Comparison of ENCODE assay signal across 17 cellular contexts in genomic region chr7:23018747-23019146, GRCh38. TPM values are rescaled to one million over a fixed set of nuclear protein-coding genes. Genes with fewer than 3 reads are reported as not detected.
A peak's percentile ranks its signal among the peaks of the same experiment; 100 is the strongest.
DNase-seq lines count a peak whose midpoint lies in the region; ATAC-seq and TF ChIP-seq lines count a peak whose summit lies in the region.
"Had no signal": no experiment of that assay in that cellular context is flagged by ENCODE, and none has a peak within 500 bp of the region (broad histone marks: within the 10 kb centered on the region; RNA-seq: fewer than 3 reads in every experiment).

No MANE protein-coding gene starts in this region.

- peaks cover 8% of the 10 kb centered on the region for H3K4me1 ChIP-seq in testis

- no peaks in the 10 kb centered on the region for H3K9me3 ChIP-seq in testis

- no peak for TF ChIP-seq POLR2A in testis (IDR thresholded peaks at IDR 0.05)

- no peaks in the 10 kb centered on the region for H3K27me3 ChIP-seq in testis

- no peak for ATAC-seq in activated B cell treated with CpG ODN at 0.5 μM for 24 hours (ENCODE audit: low read depth)
- ATAC-seq in activated T-cell treated with anti-CD3 and anti-CD28 coated beads, Interleukin-2, amount 50 U/mL, for 4 hours = no peak
- ATAC-seq: HCT116, PC-3 had no signal

- H3K36me3 ChIP-seq in testis (ENCODE audit: low read depth, missing control alignments) = no peaks in the 10 kb centered on the region

- no peak overlapping the region for H3K4me3 Mint-ChIP-seq in activated CD4-positive, alpha-beta memory T cell treated with anti-CD3 and anti-CD28 coated beads, Interleukin-2, amount 10 ng/mL, durations not matched to agents 7 days and 5 days
- no peak overlapping the region for H3K4me3 Mint-ChIP-seq in activated CD4-positive, alpha-beta memory T cell treated with anti-CD3 and anti-CD28 coated beads for 36 hours
- no peak overlapping the region for H3K4me3 Mint-ChIP-seq in activated B cell treated with CpG ODN at 0.5 μM for 24 hours
- no peak overlapping the region for H3K4me3 Mint-ChIP-seq in activated T-cell treated with anti-CD3 and anti-CD28 coated beads, Interleukin-2, amount 50 U/mL, for 4 hours
- H3K4me3 Mint-ChIP-seq: immature natural killer cell, mesothelial cell of epicardium had no signal

- no peak for DNase-seq in activated CD4-positive, alpha-beta memory T cell treated with anti-CD3 and anti-CD28 coated beads, Interleukin-2, amount 10 ng/mL, durations not matched to agents 7 days and 5 days
- no peak for DNase-seq in activated CD4-positive, alpha-beta memory T cell treated with anti-CD3 and anti-CD28 coated beads for 36 hours
- DNase-seq in activated B cell treated with CpG ODN at 0.5 μM for 24 hours = no peak
- peak; percentile 11 to 51 for DNase-seq in hippocampal formation (lab: John Stamatoyannopoulos, UW)
- peak; percentile 82 for DNase-seq in superior temporal gyrus (ENCODE audit: extremely low spot score)
- DNase-seq in T1000 (lab: John Stamatoyannopoulos, UW) = no peak
- DNase-seq in testis = no peak
- DNase-seq in activated T-cell treated with anti-CD3 and anti-CD28 coated beads, Interleukin-2, amount 50 U/mL, for 4 hours = no peak
- DNase-seq: activated CD4-positive, CD25-positive, alpha-beta regulatory T cell treated with anti-CD3 and anti-CD28 coated beads, Interleukin-2, amount 50 U/mL, for 72 hours; activated T-cell treated with anti-CD3 and anti-CD28 coated beads for 4 hours; immature natural killer cell; NCI-H226; occipital lobe; PC-3 had no signal

- no peak overlapping the region for H3K27ac ChIP-seq in testis

- POLR2A ChIA-PET in activated CD4-positive, alpha-beta memory T cell treated with anti-CD3 and anti-CD28 coated beads, Interleukin-2, amount 10 ng/mL, durations not matched to agents 7 days and 5 days (lab: Charles Lee) = interaction anchor here (0.6 to 4.6 kb wide), 4 partner anchors 23 to 133 kb away, joined by 3 to 28 read pairs (median 4); no protein-coding TSS in a partner anchor
- POLR2A ChIA-PET in activated CD4-positive, alpha-beta memory T cell treated with anti-CD3 and anti-CD28 coated beads for 36 hours (lab: Charles Lee) = no interaction called here
- POLR2A ChIA-PET in activated B cell treated with CpG ODN at 0.5 μM for 24 hours (lab: Charles Lee) = interaction anchor here (0.6 kb wide), 1 partner anchor 11 kb away, joined by 3 read pairs; no protein-coding TSS in a partner anchor

- H3K36me3 Mint-ChIP-seq in activated CD4-positive, alpha-beta memory T cell treated with anti-CD3 and anti-CD28 coated beads, Interleukin-2, amount 10 ng/mL, durations not matched to agents 7 days and 5 days (ENCODE audit: low read depth) = peaks cover 49% of the 10 kb centered on the region
- H3K36me3 Mint-ChIP-seq in activated CD4-positive, alpha-beta memory T cell treated with anti-CD3 and anti-CD28 coated beads for 36 hours = peaks cover 3% of the 10 kb centered on the region
- peaks cover 5% of the 10 kb centered on the region for H3K36me3 Mint-ChIP-seq in activated B cell treated with CpG ODN at 0.5 μM for 24 hours (ENCODE audit: low read depth)
- H3K36me3 Mint-ChIP-seq in activated T-cell treated with anti-CD3 and anti-CD28 coated beads, Interleukin-2, amount 50 U/mL, for 4 hours (ENCODE audit: insufficient read depth) = no peaks in the 10 kb centered on the region
- H3K36me3 Mint-ChIP-seq: mesothelial cell of epicardium had no signal

- H3K4me3 ChIP-seq in testis = no peak overlapping the region
- H3K4me3 ChIP-seq: smooth muscle cell had no signal

- H3K9me3 Mint-ChIP-seq in activated CD4-positive, alpha-beta memory T cell treated with anti-CD3 and anti-CD28 coated beads, Interleukin-2, amount 10 ng/mL, durations not matched to agents 7 days and 5 days = peaks cover 24% of the 10 kb centered on the region
- no peaks in the 10 kb centered on the region for H3K9me3 Mint-ChIP-seq in activated CD4-positive, alpha-beta memory T cell treated with anti-CD3 and anti-CD28 coated beads for 36 hours
- H3K9me3 Mint-ChIP-seq in activated B cell treated with CpG ODN at 0.5 μM for 24 hours = peaks cover 11% of the 10 kb centered on the region
- no peaks in the 10 kb centered on the region for H3K9me3 Mint-ChIP-seq in activated T-cell treated with anti-CD3 and anti-CD28 coated beads, Interleukin-2, amount 50 U/mL, for 4 hours
- H3K9me3 Mint-ChIP-seq: immature natural killer cell, mesothelial cell of epicardium had no signal

- intact Hi-C loops in activated CD4-positive, alpha-beta memory T cell treated with anti-CD3 and anti-CD28 coated beads for 36 hours (cut with micrococcal nuclease) = loop anchor here (10.0 kb wide), 2 partner anchors 576 to 1074 kb away; partner anchors contain the start of genes CCDC126 and CDCA7L
- intact Hi-C loops in activated B cell treated with CpG ODN at 0.5 μM for 24 hours (cut with micrococcal nuclease) = loop anchor here (10.0 kb wide), 3 partner anchors 356 to 1074 kb away; partner anchors contain the start of genes CDCA7L and TRA2A
- intact Hi-C loops in testis (cut with DNase I; ENCODE audit: low total_unique reads) = no loop called here

- WGBS in testis, 2 donors = 79 to 80% methylated on average over 6 of the region's 6 CpGs

- no peak for TF ChIP-seq CTCF in activated B cell treated with CpG ODN at 0.5 μM for 24 hours (IDR thresholded peaks at IDR 0.05)
- no peak for TF ChIP-seq CTCF in testis (IDR thresholded peaks at IDR 0.05)

- peaks cover 4% of the 10 kb centered on the region for H3K27me3 Mint-ChIP-seq in activated CD4-positive, alpha-beta memory T cell treated with anti-CD3 and anti-CD28 coated beads, Interleukin-2, amount 10 ng/mL, durations not matched to agents 7 days and 5 days
- H3K27me3 Mint-ChIP-seq in activated CD4-positive, alpha-beta memory T cell treated with anti-CD3 and anti-CD28 coated beads for 36 hours = peaks cover 3% of the 10 kb centered on the region
- H3K27me3 Mint-ChIP-seq in activated B cell treated with CpG ODN at 0.5 μM for 24 hours = no peaks in the 10 kb centered on the region
- H3K27me3 Mint-ChIP-seq in activated T-cell treated with anti-CD3 and anti-CD28 coated beads, Interleukin-2, amount 50 U/mL, for 4 hours (ENCODE audit: low read depth) = peaks cover 5% of the 10 kb centered on the region

- CTCF ChIA-PET in activated CD4-positive, alpha-beta memory T cell treated with anti-CD3 and anti-CD28 coated beads, Interleukin-2, amount 10 ng/mL, durations not matched to agents 7 days and 5 days (lab: Charles Lee) = interaction anchor here (1.2 kb wide), 1 partner anchor 37 kb away, joined by 6 read pairs; no protein-coding TSS in a partner anchor
- CTCF ChIA-PET in activated CD4-positive, alpha-beta memory T cell treated with anti-CD3 and anti-CD28 coated beads for 36 hours (lab: Charles Lee) = interaction anchor here (1.4 kb wide), 1 partner anchor 37 kb away, joined by 5 read pairs; no protein-coding TSS in a partner anchor
- CTCF ChIA-PET in activated B cell treated with CpG ODN at 0.5 μM for 24 hours (lab: Charles Lee) = interaction anchor here (0.9 kb wide), 1 partner anchor 36 kb away, joined by 4 read pairs; no protein-coding TSS in a partner anchor

- H3K27ac Mint-ChIP-seq in activated CD4-positive, alpha-beta memory T cell treated with anti-CD3 and anti-CD28 coated beads, Interleukin-2, amount 10 ng/mL, durations not matched to agents 7 days and 5 days = peak overlapping the region; percentile 12
- no peak overlapping the region for H3K27ac Mint-ChIP-seq in activated CD4-positive, alpha-beta memory T cell treated with anti-CD3 and anti-CD28 coated beads for 36 hours
- H3K27ac Mint-ChIP-seq in activated B cell treated with CpG ODN at 0.5 μM for 24 hours = peak overlapping the region; percentile 21
- H3K27ac Mint-ChIP-seq: immature natural killer cell, mesothelial cell of epicardium had no signal

- H3K4me1 Mint-ChIP-seq in activated CD4-positive, alpha-beta memory T cell treated with anti-CD3 and anti-CD28 coated beads, Interleukin-2, amount 10 ng/mL, durations not matched to agents 7 days and 5 days = peaks cover 74% of the 10 kb centered on the region
- peaks cover 43% of the 10 kb centered on the region for H3K4me1 Mint-ChIP-seq in activated CD4-positive, alpha-beta memory T cell treated with anti-CD3 and anti-CD28 coated beads for 36 hours (ENCODE audit: low read depth)
- peaks cover 90% of the 10 kb centered on the region for H3K4me1 Mint-ChIP-seq in activated B cell treated with CpG ODN at 0.5 μM for 24 hours
- H3K4me1 Mint-ChIP-seq in activated T-cell treated with anti-CD3 and anti-CD28 coated beads, Interleukin-2, amount 50 U/mL, for 4 hours (ENCODE audit: low read depth) = peaks cover 48% of the 10 kb centered on the region

RNA-seq across cellular contexts. Expression of gene HYCC1, which starts 4.8 kb away (rescaled TPM):
- 100 to 1,000 TPM; 103 to 105 TPM for total RNA-seq in activated CD4-positive, alpha-beta memory T cell treated with anti-CD3 and anti-CD28 coated beads, Interleukin-2, amount 10 ng/mL, durations not matched to agents 7 days and 5 days
- 10 to 100 TPM; 20.7 to 23.9 TPM for total RNA-seq in activated CD4-positive, alpha-beta memory T cell treated with anti-CD3 and anti-CD28 coated beads for 36 hours
- 39.9 and 41.9 TPM in 2 replicates for total RNA-seq in activated B cell treated with CpG ODN at 0.5 μM for 24 hours
- 10 to 100 TPM; 19.3 to 22.0 TPM for total RNA-seq in testis
- 43.6 TPM for polyA plus RNA-seq in testis (ENCODE audit: insufficient read depth, low read depth, low replicate concordance)
- 10 to 100 TPM; 21.4 to 23.9 (median 22.8) TPM for total RNA-seq in activated T-cell treated with anti-CD3 and anti-CD28 coated beads, Interleukin-2, amount 50 U/mL, for 4 hours

Comparison
In these comparisons a context has a peak if more than half of its experiments do, and no peak if none do; other contexts are left out.
1. DNase-seq: peak in hippocampal formation (2 of 2) and superior temporal gyrus (single experiment); none in activated CD4-positive, alpha-beta memory T cell treated with anti-CD3 and anti-CD28 coated beads, Interleukin-2, amount 10 ng/mL, durations not matched to agents 7 days and 5 days (single experiment), activated CD4-positive, alpha-beta memory T cell treated with anti-CD3 and anti-CD28 coated beads for 36 hours (single experiment), activated B cell treated with CpG ODN at 0.5 μM for 24 hours (single experiment), T1000 (single experiment), testis (single experiment) and activated T-cell treated with anti-CD3 and anti-CD28 coated beads, Interleukin-2, amount 50 U/mL, for 4 hours (single experiment).